ENCODE assay signal across 16 cellular contexts in the genomic region with DNA sequence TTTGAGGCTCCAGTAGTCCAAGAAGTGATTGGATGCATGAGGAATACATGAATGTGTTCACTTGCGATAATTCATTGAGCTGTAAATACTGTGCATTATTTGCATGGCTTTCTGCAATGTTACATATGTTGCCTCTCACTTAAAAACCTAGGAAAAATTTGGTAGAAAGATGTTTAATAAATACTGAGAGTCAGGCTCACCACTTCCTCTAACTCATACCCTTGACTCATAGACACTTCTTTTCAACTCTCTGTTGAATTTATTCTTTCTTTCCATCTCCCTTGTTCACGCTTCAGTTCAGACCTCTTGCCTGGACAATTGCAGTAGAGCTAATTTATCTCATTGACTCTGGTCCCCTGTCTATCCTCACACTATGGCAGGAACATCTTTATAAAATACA. TPM values are rescaled to one million over a fixed set of nuclear protein-coding genes. Genes with fewer than 3 reads are reported as not detected.
DNase-seq lines count a peak whose midpoint lies in the region; ATAC-seq, FAIRE-seq and TF ChIP-seq lines count a peak whose summit lies in the region.
"Had no signal": no experiment of that assay in that cellular context is flagged by ENCODE, and none has a peak within 500 bp of the region (broad histone marks: within the 10 kb centered on the region; RNA-seq: fewer than 3 reads in every experiment).

No MANE protein-coding gene starts in this region.

- no peak overlapping the region for H3K4me3 Mint-ChIP-seq in activated T-helper 17 cell treated with anti-CD3 and anti-CD28 coated beads, Interleukin-2, amount 50 U/mL, for 72 hours
- H3K4me3 Mint-ChIP-seq in HFFc6 = no peak overlapping the region
- H3K4me3 Mint-ChIP-seq: CD8-positive, alpha-beta T cell had no signal

- peak; percentile 65 for DNase-seq in ELR (ENCODE audit: low read depth)
- peak; percentile 2 for DNase-seq in HCEC 1CT
- DNase-seq in foreskin fibroblast = peak; percentile 3 to 19
- no peak for DNase-seq in mucosa of descending colon
- DNase-seq in HFFc6 = no peak
- no peak for DNase-seq in RCC 7860 (ENCODE audit: low spot score)
- no peak for DNase-seq in NCI-H1436 (lab: John Stamatoyannopoulos, UW)
- DNase-seq: CD8-positive, alpha-beta T cell; MM.1S; NCI-H1105 treated with DMSO at 0.1 percent for 48 hours; NCI-H187 treated with DMSO at 0.1 percent for 48 hours; NCI-H2171; NCI-H82; SIG-M5 had no signal

- H3K4me3 ChIP-seq in foreskin fibroblast (ENCODE audit: low read depth in 1 of 2, low read length in 2 of 2) (no peak overlapping the region), mucosa of descending colon (no peak overlapping the region)

- no peak overlapping the region for H3K27ac Mint-ChIP-seq in activated T-helper 17 cell treated with anti-CD3 and anti-CD28 coated beads, Interleukin-2, amount 50 U/mL, for 72 hours
- H3K27ac Mint-ChIP-seq in HFFc6 = no peak overlapping the region
- H3K27ac Mint-ChIP-seq: CD8-positive, alpha-beta T cell had no signal

- H3K36me3 Mint-ChIP-seq in activated T-helper 17 cell treated with anti-CD3 and anti-CD28 coated beads, Interleukin-2, amount 50 U/mL, for 72 hours (ENCODE audit: low read depth) = no peaks in the 10 kb centered on the region
- no peaks in the 10 kb centered on the region for H3K36me3 Mint-ChIP-seq in HFFc6 (ENCODE audit: low read depth)

- no peaks in the 10 kb centered on the region for H3K9me3 ChIP-seq in mucosa of descending colon

- FAIRE-seq in RCC 7860 (lab: Jason Lieb, UNC) = no peak
- FAIRE-seq: H54 had no signal

- no peaks in the 10 kb centered on the region for H3K4me1 ChIP-seq in mucosa of descending colon (ENCODE audit: low read depth)

- no peak for TF ChIP-seq CTCF in foreskin fibroblast (IDR thresholded peaks at IDR 0.05; ENCODE audit: low read depth, low read length)
- TF ChIP-seq CTCF in mucosa of descending colon (IDR thresholded peaks at IDR 0.05) = no peak
- no peak for TF ChIP-seq CTCF in HFFc6 (IDR thresholded peaks at IDR 0.05)

- H3K36me3 ChIP-seq in mucosa of descending colon (ENCODE audit: low read depth) = no peaks in the 10 kb centered on the region

- no peaks in the 10 kb centered on the region for H3K27me3 Mint-ChIP-seq in activated T-helper 17 cell treated with anti-CD3 and anti-CD28 coated beads, Interleukin-2, amount 50 U/mL, for 72 hours
- peaks cover 5% of the 10 kb centered on the region for H3K27me3 Mint-ChIP-seq in HFFc6 (ENCODE audit: insufficient read depth)

- H3K4me1 Mint-ChIP-seq in activated T-helper 17 cell treated with anti-CD3 and anti-CD28 coated beads, Interleukin-2, amount 50 U/mL, for 72 hours = peaks cover 5% of the 10 kb centered on the region
- H3K4me1 Mint-ChIP-seq in HFFc6 (ENCODE audit: low read depth) = no peaks in the 10 kb centered on the region

- intact Hi-C loops in mucosa of descending colon (cut with DNase I, micrococcal nuclease) = no loop called here

- peak; percentile 80 for ATAC-seq in activated T-helper 17 cell treated with anti-CD3 and anti-CD28 coated beads, Interleukin-2, amount 50 U/mL, for 72 hours (replicated peaks)
- no peak for ATAC-seq in mucosa of descending colon
- ATAC-seq: CD8-positive, alpha-beta T cell had no signal

- H3K9me3 Mint-ChIP-seq in activated T-helper 17 cell treated with anti-CD3 and anti-CD28 coated beads, Interleukin-2, amount 50 U/mL, for 72 hours = no peaks in the 10 kb centered on the region
- H3K9me3 Mint-ChIP-seq in HFFc6 = peaks cover 8% of the 10 kb centered on the region; the same call in 1 of the 2 replicates
- H3K9me3 Mint-ChIP-seq: CD8-positive, alpha-beta T cell had no signal

RNA-seq across cellular contexts. Expression of a gene that starts 35.8 kb away (rescaled TPM):
- total RNA-seq in activated T-helper 17 cell treated with anti-CD3 and anti-CD28 coated beads, Interleukin-2, amount 50 U/mL, for 72 hours = 10 to 100 TPM; 73.4 to 93.4 TPM
- total RNA-seq in mucosa of descending colon = 1 to 10 TPM; 2.2 to 3.9 (median 2.5) TPM
- total RNA-seq in HFFc6 (2021; fragmentation: NEBNext Ultra II Directional; extraction: Animal tissue kit (Norgen Biotek cat#: 25700)) = under 1 TPM in 3 of 6 experiments, not detected in 3; 0.22 to 0.37 (median 0.31) TPM

Comparison
In these comparisons a context has a peak if more than half of its experiments do, and no peak if none do; other contexts are left out.
1. DNase-seq: peak in ELR (single experiment), HCEC 1CT (single experiment) and foreskin fibroblast (2 of 2); none in mucosa of descending colon (0 of 3), HFFc6 (single experiment), RCC 7860 (single experiment) and NCI-H1436 (single experiment).
2. RNA of a gene that starts 35.8 kb away (total RNA-seq): 73.4 to 93.4 TPM in activated T-helper 17 cell treated with anti-CD3 and anti-CD28 coated beads, Interleukin-2, amount 50 U/mL, for 72 hours; 2.2 to 3.9 TPM in mucosa of descending colon and 0.22 to 0.37 TPM in HFFc6; every median in the first group is over 10 times any median in the second.